ENCODE assay signal across 1 cellular context in genomic region chr19:13865243-13865577, GRCh38.
TF ChIP-seq lines count a peak whose summit lies in the region.

No MANE protein-coding gene starts in this region.

TF ChIP-seq in K562, 482 proteins besides CTCF, POLR2A, EP300 and RAD21:
- TF ChIP-seq NR2F6 (CRISPR knock-in tag; IDR thresholded peaks at IDR 0.05) (no peak), PHB2 (IDR thresholded peaks at IDR 0.05; ENCODE audit: low read depth) (no peak), THRB (CRISPR knock-in tag; conservative IDR thresholded peaks at IDR 0.05) (no peak), CHD4 (IDR thresholded peaks at IDR 0.05; ENCODE audit: insufficient read depth, insufficient replicate concordance, low read depth, low read length, poor library complexity, severe bottlenecking) (no peak), NFATC3 (IDR thresholded peaks at IDR 0.05) (no peak), TCF7 (IDR thresholded peaks at IDR 0.05; ENCODE audit: borderline replicate concordance) (no peak), POLR2H (tag; IDR thresholded peaks at IDR 0.05; ENCODE audit: low read depth) (no peak), RREB1 (CRISPR knock-in tag; IDR thresholded peaks at IDR 0.05) (no peak), RFX1 (IDR thresholded peaks at IDR 0.05) (no peak), IRF9 (tag; IDR thresholded peaks at IDR 0.05) (no peak), ZNF444 (CRISPR knock-in tag; IDR thresholded peaks at IDR 0.05) (no peak), ZMIZ1 (IDR thresholded peaks at IDR 0.05; ENCODE audit: low read depth in 2 of 2, low read length in 2 of 2) (no peak), KAT2B (IDR thresholded peaks at IDR 0.05; ENCODE audit: low read depth, low read length) (no peak), ZNF655 (CRISPR knock-in tag; IDR thresholded peaks at IDR 0.05) (no peak)
